Comparison of ENCODE assay signal across 2 cellular contexts in the genomic region with DNA sequence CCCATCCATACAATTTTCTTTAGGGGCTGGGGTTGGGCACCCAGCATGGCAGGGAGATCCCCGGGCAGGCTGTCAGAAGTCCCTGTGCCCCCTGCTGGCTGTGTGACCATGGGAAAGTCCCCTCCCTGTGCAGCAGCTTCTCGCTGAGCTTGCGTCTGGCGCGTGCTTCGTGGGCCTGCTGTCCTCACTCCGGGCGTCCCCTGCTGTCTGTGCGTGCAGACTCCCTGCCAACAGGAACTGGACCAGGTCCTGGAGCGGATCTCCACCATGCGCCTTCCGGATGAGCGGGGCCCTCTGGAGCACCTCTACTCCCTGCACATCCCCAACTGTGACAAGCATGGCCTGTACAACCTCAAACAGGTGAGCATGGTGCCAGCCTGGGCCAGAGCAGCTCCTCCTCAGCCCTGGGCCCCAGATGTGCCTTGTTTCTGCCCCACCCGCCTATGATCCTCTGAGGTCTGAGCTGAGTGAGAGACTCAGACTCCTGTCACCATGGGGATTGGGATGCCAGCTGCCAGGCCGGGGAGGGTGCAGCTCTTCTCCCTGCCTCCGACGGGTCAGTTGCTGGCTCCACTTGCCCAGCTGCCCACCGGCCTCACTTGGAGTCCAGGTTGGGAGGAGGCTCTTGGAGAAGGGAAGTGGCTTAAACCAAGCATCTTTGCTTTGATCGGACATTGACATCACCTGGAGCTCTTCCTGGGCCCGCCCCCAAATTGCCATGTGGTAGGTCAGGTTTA.
TF ChIP-seq lines count a peak whose summit lies in the region.

No MANE protein-coding gene starts in this region.

TF ChIP-seq in WTC11, 78 proteins besides CTCF, POLR2A, EP300 and RAD21 (continues in another document):
- no peak for TF ChIP-seq GTF2I (CRISPR knock-in tag; conservative IDR thresholded peaks at IDR 0.05)
- TF ChIP-seq TCF7 (CRISPR knock-in tag; IDR thresholded peaks at IDR 0.05; ENCODE audit: low read depth) = no peak
- TF ChIP-seq, protein P1, sequence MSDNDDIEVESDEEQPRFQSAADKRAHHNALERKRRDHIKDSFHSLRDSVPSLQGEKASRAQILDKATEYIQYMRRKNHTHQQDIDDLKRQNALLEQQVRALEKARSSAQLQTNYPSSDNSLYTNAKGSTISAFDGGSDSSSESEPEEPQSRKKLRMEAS (CRISPR knock-in tag; IDR thresholded peaks at IDR 0.05) = no peak
- no peak for TF ChIP-seq EMX1 (CRISPR knock-in tag; IDR thresholded peaks at IDR 0.05)
- no peak for TF ChIP-seq HMGA2 (CRISPR knock-in tag; IDR thresholded peaks at IDR 0.05)
- TF ChIP-seq, protein P2, sequence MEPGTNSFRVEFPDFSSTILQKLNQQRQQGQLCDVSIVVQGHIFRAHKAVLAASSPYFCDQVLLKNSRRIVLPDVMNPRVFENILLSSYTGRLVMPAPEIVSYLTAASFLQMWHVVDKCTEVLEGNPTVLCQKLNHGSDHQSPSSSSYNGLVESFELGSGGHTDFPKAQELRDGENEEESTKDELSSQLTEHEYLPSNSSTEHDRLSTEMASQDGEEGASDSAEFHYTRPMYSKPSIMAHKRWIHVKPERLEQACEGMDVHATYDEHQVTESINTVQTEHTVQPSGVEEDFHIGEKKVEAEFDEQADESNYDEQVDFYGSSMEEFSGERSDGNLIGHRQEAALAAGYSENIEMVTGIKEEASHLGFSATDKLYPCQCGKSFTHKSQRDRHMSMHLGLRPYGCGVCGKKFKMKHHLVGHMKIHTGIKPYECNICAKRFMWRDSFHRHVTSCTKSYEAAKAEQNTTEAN (CRISPR knock-in tag; IDR thresholded peaks at IDR 0.05) = no peak
- TF ChIP-seq FOXK1 (CRISPR knock-in tag; IDR thresholded peaks at IDR 0.05) = no peak
- TF ChIP-seq, protein P3, sequence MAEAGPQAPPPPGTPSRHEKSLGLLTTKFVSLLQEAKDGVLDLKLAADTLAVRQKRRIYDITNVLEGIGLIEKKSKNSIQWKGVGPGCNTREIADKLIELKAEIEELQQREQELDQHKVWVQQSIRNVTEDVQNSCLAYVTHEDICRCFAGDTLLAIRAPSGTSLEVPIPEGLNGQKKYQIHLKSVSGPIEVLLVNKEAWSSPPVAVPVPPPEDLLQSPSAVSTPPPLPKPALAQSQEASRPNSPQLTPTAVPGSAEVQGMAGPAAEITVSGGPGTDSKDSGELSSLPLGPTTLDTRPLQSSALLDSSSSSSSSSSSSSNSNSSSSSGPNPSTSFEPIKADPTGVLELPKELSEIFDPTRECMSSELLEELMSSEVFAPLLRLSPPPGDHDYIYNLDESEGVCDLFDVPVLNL (CRISPR knock-in tag; IDR thresholded peaks at IDR 0.05; ENCODE audit: borderline replicate concordance, low read depth) = no peak
- TF ChIP-seq, protein P4, sequence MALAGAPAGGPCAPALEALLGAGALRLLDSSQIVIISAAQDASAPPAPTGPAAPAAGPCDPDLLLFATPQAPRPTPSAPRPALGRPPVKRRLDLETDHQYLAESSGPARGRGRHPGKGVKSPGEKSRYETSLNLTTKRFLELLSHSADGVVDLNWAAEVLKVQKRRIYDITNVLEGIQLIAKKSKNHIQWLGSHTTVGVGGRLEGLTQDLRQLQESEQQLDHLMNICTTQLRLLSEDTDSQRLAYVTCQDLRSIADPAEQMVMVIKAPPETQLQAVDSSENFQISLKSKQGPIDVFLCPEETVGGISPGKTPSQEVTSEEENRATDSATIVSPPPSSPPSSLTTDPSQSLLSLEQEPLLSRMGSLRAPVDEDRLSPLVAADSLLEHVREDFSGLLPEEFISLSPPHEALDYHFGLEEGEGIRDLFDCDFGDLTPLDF (CRISPR knock-in tag; IDR thresholded peaks at IDR 0.05) = no peak
- TF ChIP-seq, protein P5, sequence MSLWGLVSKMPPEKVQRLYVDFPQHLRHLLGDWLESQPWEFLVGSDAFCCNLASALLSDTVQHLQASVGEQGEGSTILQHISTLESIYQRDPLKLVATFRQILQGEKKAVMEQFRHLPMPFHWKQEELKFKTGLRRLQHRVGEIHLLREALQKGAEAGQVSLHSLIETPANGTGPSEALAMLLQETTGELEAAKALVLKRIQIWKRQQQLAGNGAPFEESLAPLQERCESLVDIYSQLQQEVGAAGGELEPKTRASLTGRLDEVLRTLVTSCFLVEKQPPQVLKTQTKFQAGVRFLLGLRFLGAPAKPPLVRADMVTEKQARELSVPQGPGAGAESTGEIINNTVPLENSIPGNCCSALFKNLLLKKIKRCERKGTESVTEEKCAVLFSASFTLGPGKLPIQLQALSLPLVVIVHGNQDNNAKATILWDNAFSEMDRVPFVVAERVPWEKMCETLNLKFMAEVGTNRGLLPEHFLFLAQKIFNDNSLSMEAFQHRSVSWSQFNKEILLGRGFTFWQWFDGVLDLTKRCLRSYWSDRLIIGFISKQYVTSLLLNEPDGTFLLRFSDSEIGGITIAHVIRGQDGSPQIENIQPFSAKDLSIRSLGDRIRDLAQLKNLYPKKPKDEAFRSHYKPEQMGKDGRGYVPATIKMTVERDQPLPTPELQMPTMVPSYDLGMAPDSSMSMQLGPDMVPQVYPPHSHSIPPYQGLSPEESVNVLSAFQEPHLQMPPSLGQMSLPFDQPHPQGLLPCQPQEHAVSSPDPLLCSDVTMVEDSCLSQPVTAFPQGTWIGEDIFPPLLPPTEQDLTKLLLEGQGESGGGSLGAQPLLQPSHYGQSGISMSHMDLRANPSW (CRISPR knock-in tag; conservative IDR thresholded peaks at IDR 0.05; ENCODE audit: low read depth) = no peak
- TF ChIP-seq, protein P6, sequence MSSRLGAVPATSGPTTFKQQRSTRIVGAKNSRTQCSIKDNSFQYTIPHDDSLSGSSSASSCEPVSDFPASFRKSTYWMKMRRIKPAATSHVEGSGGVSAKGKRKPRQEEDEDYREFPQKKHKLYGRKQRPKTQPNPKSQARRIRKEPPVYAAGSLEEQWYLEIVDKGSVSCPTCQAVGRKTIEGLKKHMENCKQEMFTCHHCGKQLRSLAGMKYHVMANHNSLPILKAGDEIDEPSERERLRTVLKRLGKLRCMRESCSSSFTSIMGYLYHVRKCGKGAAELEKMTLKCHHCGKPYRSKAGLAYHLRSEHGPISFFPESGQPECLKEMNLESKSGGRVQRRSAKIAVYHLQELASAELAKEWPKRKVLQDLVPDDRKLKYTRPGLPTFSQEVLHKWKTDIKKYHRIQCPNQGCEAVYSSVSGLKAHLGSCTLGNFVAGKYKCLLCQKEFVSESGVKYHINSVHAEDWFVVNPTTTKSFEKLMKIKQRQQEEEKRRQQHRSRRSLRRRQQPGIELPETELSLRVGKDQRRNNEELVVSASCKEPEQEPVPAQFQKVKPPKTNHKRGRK (CRISPR knock-in tag; IDR thresholded peaks at IDR 0.05; ENCODE audit: borderline replicate concordance) = no peak
- TF ChIP-seq, protein P7, sequence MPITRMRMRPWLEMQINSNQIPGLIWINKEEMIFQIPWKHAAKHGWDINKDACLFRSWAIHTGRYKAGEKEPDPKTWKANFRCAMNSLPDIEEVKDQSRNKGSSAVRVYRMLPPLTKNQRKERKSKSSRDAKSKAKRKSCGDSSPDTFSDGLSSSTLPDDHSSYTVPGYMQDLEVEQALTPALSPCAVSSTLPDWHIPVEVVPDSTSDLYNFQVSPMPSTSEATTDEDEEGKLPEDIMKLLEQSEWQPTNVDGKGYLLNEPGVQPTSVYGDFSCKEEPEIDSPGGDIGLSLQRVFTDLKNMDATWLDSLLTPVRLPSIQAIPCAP (CRISPR knock-in tag; IDR thresholded peaks at IDR 0.05) = no peak
- TF ChIP-seq IRF2 (CRISPR knock-in tag; IDR thresholded peaks at IDR 0.05; ENCODE audit: borderline replicate concordance, low read depth) = no peak
- TF ChIP-seq NR3C1 (CRISPR knock-in tag; conservative IDR thresholded peaks at IDR 0.05; ENCODE audit: low read depth) = no peak
- TF ChIP-seq FOXP1 (CRISPR knock-in tag; IDR thresholded peaks at IDR 0.05; ENCODE audit: borderline replicate concordance) = no peak

TF ChIP-seq in HepG2, 621 proteins besides CTCF, POLR2A, EP300 and RAD21 (continues in another document):
- TF ChIP-seq MTA1 (CRISPR knock-in tag; IDR thresholded peaks at IDR 0.05; ENCODE audit: borderline replicate concordance) (peak; percentile 63; the same call in 1 of the 2 replicates), HNRNPLL (IDR thresholded peaks at IDR 0.05; ENCODE audit: low read depth, low read length, poor library complexity, severe bottlenecking) (peak; percentile 21), RELA (CRISPR knock-in tag; IDR thresholded peaks at IDR 0.05) (peak; percentile 90; the same call in 1 of the 2 replicates), SKI (IDR thresholded peaks at IDR 0.05; ENCODE audit: partially characterized antibody) (no peak), ZNF431 (CRISPR knock-in tag; IDR thresholded peaks at IDR 0.05; ENCODE audit: borderline replicate concordance, low read depth) (peak; percentile 43; the same call in 1 of the 2 replicates), XRCC5 (optimal IDR thresholded peaks at IDR 0.05; ENCODE audit: low read length) (peak; percentile 10), PLRG1 (conservative IDR thresholded peaks at IDR 0.05) (no peak), FOXA3 (CRISPR knock-in tag; IDR thresholded peaks at IDR 0.05) (no peak), NFKB2 (CRISPR knock-in tag; IDR thresholded peaks at IDR 0.05; ENCODE audit: borderline replicate concordance) (no peak), ZBTB20 (CRISPR knock-in tag; IDR thresholded peaks at IDR 0.05; ENCODE audit: borderline replicate concordance, low read depth) (peak; percentile 41; the same call in 1 of the 2 replicates), ZNF224 (CRISPR knock-in tag; IDR thresholded peaks at IDR 0.05) (no peak), CCDC6 (CRISPR knock-in tag; IDR thresholded peaks at IDR 0.05) (no peak), MTF1 (CRISPR knock-in tag; IDR thresholded peaks at IDR 0.05) (no peak), ZNF768 (CRISPR knock-in tag; IDR thresholded peaks at IDR 0.05) (peak; percentile 37; the same call in 1 of the 2 replicates), NAIF1 (CRISPR knock-in tag; IDR thresholded peaks at IDR 0.05; ENCODE audit: borderline replicate concordance) (no peak), MEF2D (CRISPR knock-in tag; IDR thresholded peaks at IDR 0.05) (0 out of 2 replicates have a peak, but pooled peaks have one; percentile 31), SRSF4 (IDR thresholded peaks at IDR 0.05; ENCODE audit: low read depth, low read length, poor library complexity, severe bottlenecking) (no peak), TEAD3 (CRISPR knock-in tag; optimal IDR thresholded peaks at IDR 0.05; ENCODE audit: borderline replicate concordance) (peak; percentile 31), FOXO1 (CRISPR knock-in tag; IDR thresholded peaks at IDR 0.05) (0 out of 2 replicates have a peak, but pooled peaks have one; percentile 39), TCF7L2 (IDR thresholded peaks at IDR 0.05; ENCODE audit: low read depth, low read length) (no peak), FOXC1 (CRISPR knock-in tag; IDR thresholded peaks at IDR 0.05; ENCODE audit: borderline replicate concordance) (0 out of 2 replicates have a peak, but pooled peaks have one; percentile 24), TBX2 (CRISPR knock-in tag; IDR thresholded peaks at IDR 0.05; ENCODE audit: borderline replicate concordance) (peak; percentile 42; the same call in 1 of the 2 replicates), ZSCAN21 (CRISPR knock-in tag; IDR thresholded peaks at IDR 0.05; ENCODE audit: borderline replicate concordance) (peak; percentile 61; the same call in 1 of the 2 replicates), ZNF572 (CRISPR knock-in tag; IDR thresholded peaks at IDR 0.05) (peak; percentile 90; the same call in 1 of the 2 replicates), ZNF747 (CRISPR knock-in tag; IDR thresholded peaks at IDR 0.05; ENCODE audit: borderline replicate concordance) (no peak), ETV6 (CRISPR knock-in tag; conservative IDR thresholded peaks at IDR 0.05) (no peak), HNRNPL (IDR thresholded peaks at IDR 0.05; ENCODE audit: low read depth, low read length) (peak; percentile 60; the same call in 1 of the 2 replicates)
- TF ChIP-seq, protein P8, sequence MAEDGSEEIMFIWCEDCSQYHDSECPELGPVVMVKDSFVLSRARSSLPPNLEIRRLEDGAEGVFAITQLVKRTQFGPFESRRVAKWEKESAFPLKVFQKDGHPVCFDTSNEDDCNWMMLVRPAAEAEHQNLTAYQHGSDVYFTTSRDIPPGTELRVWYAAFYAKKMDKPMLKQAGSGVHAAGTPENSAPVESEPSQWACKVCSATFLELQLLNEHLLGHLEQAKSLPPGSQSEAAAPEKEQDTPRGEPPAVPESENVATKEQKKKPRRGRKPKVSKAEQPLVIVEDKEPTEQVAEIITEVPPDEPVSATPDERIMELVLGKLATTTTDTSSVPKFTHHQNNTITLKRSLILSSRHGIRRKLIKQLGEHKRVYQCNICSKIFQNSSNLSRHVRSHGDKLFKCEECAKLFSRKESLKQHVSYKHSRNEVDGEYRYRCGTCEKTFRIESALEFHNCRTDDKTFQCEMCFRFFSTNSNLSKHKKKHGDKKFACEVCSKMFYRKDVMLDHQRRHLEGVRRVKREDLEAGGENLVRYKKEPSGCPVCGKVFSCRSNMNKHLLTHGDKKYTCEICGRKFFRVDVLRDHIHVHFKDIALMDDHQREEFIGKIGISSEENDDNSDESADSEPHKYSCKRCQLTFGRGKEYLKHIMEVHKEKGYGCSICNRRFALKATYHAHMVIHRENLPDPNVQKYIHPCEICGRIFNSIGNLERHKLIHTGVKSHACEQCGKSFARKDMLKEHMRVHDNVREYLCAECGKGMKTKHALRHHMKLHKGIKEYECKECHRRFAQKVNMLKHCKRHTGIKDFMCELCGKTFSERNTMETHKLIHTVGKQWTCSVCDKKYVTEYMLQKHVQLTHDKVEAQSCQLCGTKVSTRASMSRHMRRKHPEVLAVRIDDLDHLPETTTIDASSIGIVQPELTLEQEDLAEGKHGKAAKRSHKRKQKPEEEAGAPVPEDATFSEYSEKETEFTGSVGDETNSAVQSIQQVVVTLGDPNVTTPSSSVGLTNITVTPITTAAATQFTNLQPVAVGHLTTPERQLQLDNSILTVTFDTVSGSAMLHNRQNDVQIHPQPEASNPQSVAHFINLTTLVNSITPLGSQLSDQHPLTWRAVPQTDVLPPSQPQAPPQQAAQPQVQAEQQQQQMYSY (CRISPR knock-in tag; IDR thresholded peaks at IDR 0.05) = peak; percentile 73; the same call in 1 of the 2 replicates
- TF ChIP-seq, protein P9, sequence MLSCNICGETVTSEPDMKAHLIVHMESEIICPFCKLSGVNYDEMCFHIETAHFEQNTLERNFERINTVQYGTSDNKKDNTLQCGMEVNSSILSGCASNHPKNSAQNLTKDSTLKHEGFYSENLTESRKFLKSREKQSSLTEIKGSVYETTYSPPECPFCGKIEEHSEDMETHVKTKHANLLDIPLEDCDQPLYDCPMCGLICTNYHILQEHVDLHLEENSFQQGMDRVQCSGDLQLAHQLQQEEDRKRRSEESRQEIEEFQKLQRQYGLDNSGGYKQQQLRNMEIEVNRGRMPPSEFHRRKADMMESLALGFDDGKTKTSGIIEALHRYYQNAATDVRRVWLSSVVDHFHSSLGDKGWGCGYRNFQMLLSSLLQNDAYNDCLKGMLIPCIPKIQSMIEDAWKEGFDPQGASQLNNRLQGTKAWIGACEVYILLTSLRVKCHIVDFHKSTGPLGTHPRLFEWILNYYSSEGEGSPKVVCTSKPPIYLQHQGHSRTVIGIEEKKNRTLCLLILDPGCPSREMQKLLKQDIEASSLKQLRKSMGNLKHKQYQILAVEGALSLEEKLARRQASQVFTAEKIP (CRISPR knock-in tag; IDR thresholded peaks at IDR 0.05; ENCODE audit: borderline replicate concordance) = no peak
- TF ChIP-seq, protein P10, sequence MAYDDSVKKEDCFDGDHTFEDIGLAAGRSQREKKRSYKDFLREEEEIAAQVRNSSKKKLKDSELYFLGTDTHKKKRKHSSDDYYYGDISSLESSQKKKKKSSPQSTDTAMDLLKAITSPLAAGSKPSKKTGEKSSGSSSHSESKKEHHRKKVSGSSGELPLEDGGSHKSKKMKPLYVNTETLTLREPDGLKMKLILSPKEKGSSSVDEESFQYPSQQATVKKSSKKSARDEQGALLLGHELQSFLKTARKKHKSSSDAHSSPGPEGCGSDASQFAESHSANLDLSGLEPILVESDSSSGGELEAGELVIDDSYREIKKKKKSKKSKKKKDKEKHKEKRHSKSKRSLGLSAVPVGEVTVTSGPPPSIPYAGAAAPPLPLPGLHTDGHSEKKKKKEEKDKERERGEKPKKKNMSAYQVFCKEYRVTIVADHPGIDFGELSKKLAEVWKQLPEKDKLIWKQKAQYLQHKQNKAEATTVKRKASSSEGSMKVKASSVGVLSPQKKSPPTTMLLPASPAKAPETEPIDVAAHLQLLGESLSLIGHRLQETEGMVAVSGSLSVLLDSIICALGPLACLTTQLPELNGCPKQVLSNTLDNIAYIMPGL (CRISPR knock-in tag; IDR thresholded peaks at IDR 0.05; ENCODE audit: borderline replicate concordance in 1 of 2, low read depth in 1 of 2) = peak in 1 of 2 experiments; percentile 42; a peak in 1 of 4 replicates
